In the genomic region with DNA sequence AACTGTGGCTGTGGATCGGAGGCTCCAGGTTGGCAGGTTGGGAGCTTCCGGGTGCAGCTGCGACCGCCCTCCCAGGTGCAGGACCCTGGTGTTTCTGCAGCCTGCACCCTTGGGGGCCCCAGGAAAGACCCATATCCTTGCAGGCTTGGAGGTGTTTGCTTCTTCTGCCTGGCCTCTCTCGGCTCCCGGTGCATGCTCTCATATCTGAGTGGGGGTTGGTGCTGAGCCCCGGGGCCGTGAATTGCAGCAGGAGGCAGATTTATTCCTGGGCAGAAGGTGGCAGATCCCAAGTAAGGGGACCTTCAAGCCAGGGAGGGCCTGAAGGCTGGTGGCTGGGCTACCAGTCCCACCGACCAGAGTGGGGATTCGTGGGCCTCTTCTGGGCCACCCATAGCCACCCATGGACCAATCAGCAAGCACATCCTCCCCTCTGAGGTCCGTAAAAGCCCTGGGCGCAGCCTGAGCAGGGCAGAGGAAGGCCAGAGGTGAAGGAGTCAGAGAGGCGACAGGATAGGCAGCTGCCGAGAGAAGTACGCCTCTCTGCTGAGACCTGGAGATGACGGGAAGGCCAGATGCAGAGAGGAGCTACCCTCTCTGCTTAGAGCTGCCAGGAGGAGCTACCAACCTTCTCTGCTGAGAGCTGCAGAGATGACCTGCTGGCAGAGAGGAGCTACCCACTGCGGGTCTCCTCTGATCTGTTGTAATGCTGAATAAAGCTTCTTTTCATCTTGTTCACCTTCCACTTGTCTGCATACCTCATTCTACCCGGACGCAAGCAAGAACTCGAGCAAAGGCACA, we compare ENCODE assay signal across 28 cellular contexts.
"Had no signal": no experiment of that assay in that cellular context is flagged by ENCODE, and none has a peak within 500 bp of the region (broad histone marks: within the 10 kb centered on the region; RNA-seq: fewer than 3 reads in every experiment).

No MANE protein-coding gene starts in this region.

- H3K36me3 ChIP-seq: MG63, Peyer's patch had no signal

- DNase-seq: activated B cell treated with CpG ODN at 0.5 μM for 24 hours; activated CD4-positive, alpha-beta T cell treated with anti-CD3 and anti-CD28 coated beads for 1 hour; activated CD4-positive, alpha-beta T cell treated with anti-CD3 and anti-CD28 coated beads, Interleukin-2, amount 10 ng/mL, durations not matched to agents 24 days and 14 days; activated CD4-positive, alpha-beta T cell treated with anti-CD3 and anti-CD28 coated beads, Interleukin-2, amount 50 U/mL, for 48 hours; activated CD8-positive, alpha-beta memory T cell treated with anti-CD3 and anti-CD28 coated beads, Interleukin-2, amount 10 ng/mL, durations not matched to agents 7 days and 5 days; activated effector memory CD4-positive, alpha-beta T cell treated with Interleukin-2 at 50 U/mL for 16 hours; activated naive CD4-positive, alpha-beta T cell; activated T-cell treated with anti-CD3 and anti-CD28 coated beads, Interleukin-2, amount 50 U/mL, for 24 hours; MG63; MV-4-11; NCI-H1092 treated with DMSO at 0.1 percent for 48 hours; NCI-H1417 treated with DMSO at 0.1 percent for 48 hours; NCI-H1694; NCI-H2029; NCI-H2107; NCI-H345; NCI-H510A; NCI-H69; NK-92 treated with Interleukin-12 subunit alpha and Interleukin-12 subunit beta, amount 100 ng/mL, for 24 hours; OCI-M1; Peyer's patch; SHP77 treated with DMSO at 0.1 percent for 48 hours; T-helper 17 cell; T-helper 9 cell had no signal

- H3K9me3 ChIP-seq: MG63, Peyer's patch had no signal

- H3K4me3 ChIP-seq: MG63, Peyer's patch had no signal

- H3K27me3 ChIP-seq: MG63, Peyer's patch had no signal

- ATAC-seq: activated CD8-positive, alpha-beta memory T cell treated with anti-CD3 and anti-CD28 coated beads, Interleukin-2, amount 10 ng/mL, durations not matched to agents 7 days and 5 days; T-helper 17 cell had no signal

- H3K9me3 Mint-ChIP-seq: activated B cell treated with CpG ODN at 0.5 μM for 24 hours, brain had no signal

- H3K27ac ChIP-seq: Peyer's patch, RWPE1 had no signal

- H3K4me1 ChIP-seq: Peyer's patch had no signal

- H3K36me3 Mint-ChIP-seq: activated CD8-positive, alpha-beta memory T cell treated with anti-CD3 and anti-CD28 coated beads, Interleukin-2, amount 10 ng/mL, durations not matched to agents 7 days and 5 days; activated naive CD4-positive, alpha-beta T cell treated with anti-CD3 and anti-CD28 coated beads, Interleukin-2, amount 50 U/mL, for 24 hours; brain had no signal

- H3K4me3 Mint-ChIP-seq: activated B cell treated with CpG ODN at 0.5 μM for 24 hours; activated CD4-positive, alpha-beta T cell treated with anti-CD3 and anti-CD28 coated beads, Interleukin-2, amount 10 ng/mL, durations not matched to agents 24 days and 14 days; activated CD8-positive, alpha-beta memory T cell treated with anti-CD3 and anti-CD28 coated beads, Interleukin-2, amount 10 ng/mL, durations not matched to agents 7 days and 5 days; activated naive CD4-positive, alpha-beta T cell treated with anti-CD3 and anti-CD28 coated beads, Interleukin-2, amount 50 U/mL, for 24 hours; activated T-cell treated with anti-CD3 and anti-CD28 coated beads, Interleukin-2, amount 50 U/mL, for 24 hours; activated T-helper 1 cell treated with anti-CD3 and anti-CD28 coated beads, Interleukin-12 subunit alpha, Interleukin-12 subunit beta, Interleukin-2, Interleukin-4 antibody, amounts not matched to agents 30 ng/mL and 10 ng/mL and 1 ng/mL, durations not matched to agents 14 hours and 24 hours and 36 hours; brain; T-helper 17 cell had no signal

- H3K4me1 Mint-ChIP-seq: activated B cell treated with CpG ODN at 0.5 μM for 24 hours; activated CD4-positive, alpha-beta T cell treated with anti-CD3 and anti-CD28 coated beads, Interleukin-2, amount 10 ng/mL, durations not matched to agents 24 days and 14 days; activated CD8-positive, alpha-beta memory T cell treated with anti-CD3 and anti-CD28 coated beads, Interleukin-2, amount 10 ng/mL, durations not matched to agents 7 days and 5 days; activated naive CD4-positive, alpha-beta T cell treated with anti-CD3 and anti-CD28 coated beads, Interleukin-2, amount 50 U/mL, for 24 hours; brain; T-helper 17 cell had no signal

- H3K27me3 Mint-ChIP-seq: activated B cell treated with CpG ODN at 0.5 μM for 24 hours; activated CD4-positive, alpha-beta T cell treated with anti-CD3 and anti-CD28 coated beads, Interleukin-2, amount 10 ng/mL, durations not matched to agents 24 days and 14 days; activated CD8-positive, alpha-beta memory T cell treated with anti-CD3 and anti-CD28 coated beads, Interleukin-2, amount 10 ng/mL, durations not matched to agents 7 days and 5 days; activated naive CD4-positive, alpha-beta T cell treated with anti-CD3 and anti-CD28 coated beads, Interleukin-2, amount 50 U/mL, for 24 hours; activated T-cell treated with anti-CD3 and anti-CD28 coated beads, Interleukin-2, amount 50 U/mL, for 24 hours; brain; T-helper 17 cell had no signal

- H3K27ac Mint-ChIP-seq: activated B cell treated with CpG ODN at 0.5 μM for 24 hours; activated CD4-positive, alpha-beta T cell treated with anti-CD3 and anti-CD28 coated beads, Interleukin-2, amount 10 ng/mL, durations not matched to agents 24 days and 14 days; activated CD8-positive, alpha-beta memory T cell treated with anti-CD3 and anti-CD28 coated beads, Interleukin-2, amount 10 ng/mL, durations not matched to agents 7 days and 5 days; activated naive CD4-positive, alpha-beta T cell treated with anti-CD3 and anti-CD28 coated beads, Interleukin-2, amount 50 U/mL, for 24 hours; activated T-cell treated with anti-CD3 and anti-CD28 coated beads, Interleukin-2, amount 50 U/mL, for 24 hours; activated T-helper 1 cell treated with anti-CD3 and anti-CD28 coated beads, Interleukin-12 subunit alpha, Interleukin-12 subunit beta, Interleukin-2, Interleukin-4 antibody, amounts not matched to agents 30 ng/mL and 10 ng/mL and 1 ng/mL, durations not matched to agents 14 hours and 24 hours and 36 hours; brain; T-helper 17 cell had no signal
